In the genomic region with DNA sequence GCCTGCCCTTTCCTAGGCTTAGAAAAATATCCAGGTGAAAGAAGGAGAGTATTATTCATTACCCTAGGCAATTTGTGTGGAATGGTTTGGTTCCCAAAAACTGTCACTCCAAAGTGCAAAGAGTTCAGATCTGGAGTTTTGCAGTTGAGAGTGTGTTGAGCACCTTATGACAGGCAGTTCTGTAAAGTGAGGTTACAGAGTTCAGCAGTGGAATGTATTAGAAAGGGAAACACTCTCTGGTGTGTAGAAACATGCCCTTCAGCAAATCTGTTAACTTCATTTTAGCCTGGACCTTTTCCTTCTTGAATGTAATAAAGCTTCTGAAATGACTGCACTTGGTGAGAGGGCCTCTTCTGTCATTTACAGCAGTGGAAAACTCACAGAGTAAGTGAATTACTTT, we compare ENCODE assay signal across 34 cellular contexts.
"Had no signal": no experiment of that assay in that cellular context is flagged by ENCODE, and none has a peak within 500 bp of the region (broad histone marks: within the 10 kb centered on the region; RNA-seq: fewer than 3 reads in every experiment).

No MANE protein-coding gene starts in this region.

- H3K27me3 ChIP-seq: brain microvascular endothelial cell, foreskin keratinocyte, heart left ventricle, upper lobe of right lung had no signal

- ATAC-seq: activated CD4-positive, CD25-positive, alpha-beta regulatory T cell treated with anti-CD3 and anti-CD28 coated beads, Interleukin-2, amount 50 U/mL, for 24 hours; esophagus mucosa; foreskin keratinocyte; heart left ventricle; left lobe of liver; lower lobe of right lung; natural killer cell; sciatic nerve; stimulated activated effector memory CD8-positive, alpha-beta T cell treated with anti-CD3 and anti-CD28 coated beads, Interleukin-12 subunit alpha, Interleukin-12 subunit beta, amount 100 ng/mL, for 72 hours; T-helper 17 cell; upper lobe of right lung had no signal

- H3K36me3 ChIP-seq: brain microvascular endothelial cell, heart left ventricle, lower lobe of right lung, thoracic aorta, upper lobe of right lung, WERI-Rb-1 had no signal

- H3K27ac Mint-ChIP-seq: activated naive CD4-positive, alpha-beta T cell treated with anti-CD3 and anti-CD28 coated beads for 36 hours; activated naive CD8-positive, alpha-beta T cell treated with anti-CD3 and anti-CD28 coated beads for 36 hours; dendritic cell treated with granulocyte-macrophage colony-stimulating factor and Interleukin-4, amounts not matched to agents 40 ng/mL and 50 ng/mL, for 4 days; endodermal cell; natural killer cell; stimulated activated effector memory CD8-positive, alpha-beta T cell treated with anti-CD3 and anti-CD28 coated beads, Interleukin-12 subunit alpha, Interleukin-12 subunit beta, amount 100 ng/mL, for 72 hours; stimulated activated naive CD8-positive, alpha-beta T cell treated with anti-CD3 and anti-CD28 coated beads, Interleukin-15, Interleukin-2, amounts not matched to agents 100 ng/mL and 50 ng/mL, for 24 hours; T-helper 17 cell had no signal

- H3K27me3 Mint-ChIP-seq: activated naive CD8-positive, alpha-beta T cell treated with anti-CD3 and anti-CD28 coated beads for 36 hours; dendritic cell treated with granulocyte-macrophage colony-stimulating factor and Interleukin-4, amounts not matched to agents 40 ng/mL and 50 ng/mL, for 4 days; stimulated activated naive CD8-positive, alpha-beta T cell treated with anti-CD3 and anti-CD28 coated beads, Interleukin-15, Interleukin-2, amounts not matched to agents 100 ng/mL and 50 ng/mL, for 24 hours; T-helper 17 cell had no signal

- H3K27ac ChIP-seq: brain microvascular endothelial cell, foreskin keratinocyte, heart left ventricle, lower lobe of right lung, skin epidermis, thoracic aorta, upper lobe of right lung, WERI-Rb-1 had no signal

- DNase-seq: activated CD4-positive, alpha-beta T cell treated with anti-CD3 and anti-CD28 coated beads for 48 hours; activated CD4-positive, alpha-beta T cell treated with anti-CD3 and anti-CD28 coated beads, Interleukin-2, amount 50 U/mL, for 48 hours; activated CD8-positive, alpha-beta memory T cell treated with anti-CD3 and anti-CD28 coated beads for 24 hours; activated effector memory CD4-positive, alpha-beta T cell treated with anti-CD3 and anti-CD28 coated beads, Interleukin-2, amount 50 U/mL, for 16 hours; activated naive CD4-positive, alpha-beta T cell treated with anti-CD3 and anti-CD28 coated beads for 36 hours; activated naive CD8-positive, alpha-beta T cell treated with anti-CD3 and anti-CD28 coated beads for 36 hours; amniotic stem cell; brain microvascular endothelial cell; central memory CD4-positive, alpha-beta T cell; endodermal cell; foreskin keratinocyte; heart left ventricle; hypothalamus; kidney glomerular epithelial cell; lower lobe of right lung; mesenchymal stem cell; natural killer cell; retina; stimulated activated CD4-positive, alpha-beta T cell treated with anti-CD3 and anti-CD28 coated beads, Interleukin-12 subunit alpha, Interleukin-12 subunit beta, amount 100 ng/mL, for 4 hours; stimulated activated CD4-positive, alpha-beta T cell treated with anti-CD3 and anti-CD28 coated beads, Interleukin-4, amount 100 ng/mL, for 1 hour; T-helper 17 cell; T1000; upper lobe of right lung; WERI-Rb-1 had no signal

- H3K4me3 ChIP-seq: heart left ventricle, lower lobe of right lung, skin epidermis, thoracic aorta, upper lobe of right lung had no signal

- H3K36me3 Mint-ChIP-seq: stimulated activated effector memory CD8-positive, alpha-beta T cell treated with anti-CD3 and anti-CD28 coated beads, Interleukin-12 subunit alpha, Interleukin-12 subunit beta, amount 100 ng/mL, for 72 hours had no signal

- H3K4me1 Mint-ChIP-seq: stimulated activated effector memory CD8-positive, alpha-beta T cell treated with anti-CD3 and anti-CD28 coated beads, Interleukin-12 subunit alpha, Interleukin-12 subunit beta, amount 100 ng/mL, for 72 hours; T-helper 17 cell had no signal

- H3K9me3 ChIP-seq: lower lobe of right lung, thoracic aorta, upper lobe of right lung had no signal

- FAIRE-seq: astrocyte had no signal

- H3K4me1 ChIP-seq: foreskin keratinocyte, heart left ventricle, lower lobe of right lung, upper lobe of right lung had no signal

- H3K4me3 Mint-ChIP-seq: activated naive CD4-positive, alpha-beta T cell treated with anti-CD3 and anti-CD28 coated beads for 36 hours; activated naive CD8-positive, alpha-beta T cell treated with anti-CD3 and anti-CD28 coated beads for 36 hours; dendritic cell treated with granulocyte-macrophage colony-stimulating factor and Interleukin-4, amounts not matched to agents 40 ng/mL and 50 ng/mL, for 4 days; endodermal cell; natural killer cell; stimulated activated effector memory CD8-positive, alpha-beta T cell treated with anti-CD3 and anti-CD28 coated beads, Interleukin-12 subunit alpha, Interleukin-12 subunit beta, amount 100 ng/mL, for 72 hours; stimulated activated naive CD8-positive, alpha-beta T cell treated with anti-CD3 and anti-CD28 coated beads, Interleukin-15, Interleukin-2, amounts not matched to agents 100 ng/mL and 50 ng/mL, for 24 hours; T-helper 17 cell had no signal
